ENCODE assay signal across 23 cellular contexts in genomic region chr9:87630266-87630665, GRCh38.
"Had no signal": no experiment of that assay in that cellular context is flagged by ENCODE, and none has a peak within 500 bp of the region (broad histone marks: within the 10 kb centered on the region; RNA-seq: fewer than 3 reads in every experiment).

No MANE protein-coding gene starts in this region.

- H3K9me3 Mint-ChIP-seq: activated CD8-positive, alpha-beta T cell treated with anti-CD3 and anti-CD28 coated beads for 36 hours; activated T-cell treated with anti-CD3 and anti-CD28 coated beads, Interleukin-2, amount 50 U/mL, for 4 hours; activated T-helper 17 cell treated with anti-CD3 and anti-CD28 coated beads, Interleukin-2, amount 50 U/mL, for 72 hours; nephron had no signal

- H3K4me1 ChIP-seq: pancreas, tibial nerve had no signal

- H3K4me1 Mint-ChIP-seq: activated CD4-positive, alpha-beta T cell treated with anti-CD3 and anti-CD28 coated beads, Interleukin-2, amount 10 ng/mL, durations not matched to agents 24 days and 14 days; activated T-helper 17 cell treated with anti-CD3 and anti-CD28 coated beads, Interleukin-2, amount 50 U/mL, for 72 hours; nephron had no signal

- H3K4me3 Mint-ChIP-seq: activated CD4-positive, alpha-beta T cell treated with anti-CD3 and anti-CD28 coated beads, Interleukin-2, amount 10 ng/mL, durations not matched to agents 24 days and 14 days; activated CD8-positive, alpha-beta T cell treated with anti-CD3 and anti-CD28 coated beads for 36 hours; activated T-cell treated with anti-CD3 and anti-CD28 coated beads, Interleukin-2, amount 50 U/mL, for 4 hours; activated T-helper 17 cell treated with anti-CD3 and anti-CD28 coated beads, Interleukin-2, amount 50 U/mL, for 72 hours; nephron had no signal

- H3K27ac Mint-ChIP-seq: activated CD4-positive, alpha-beta T cell treated with anti-CD3 and anti-CD28 coated beads, Interleukin-2, amount 10 ng/mL, durations not matched to agents 24 days and 14 days; activated CD8-positive, alpha-beta T cell treated with anti-CD3 and anti-CD28 coated beads for 36 hours; activated T-helper 17 cell treated with anti-CD3 and anti-CD28 coated beads, Interleukin-2, amount 50 U/mL, for 72 hours; nephron had no signal

- DNase-seq: activated CD4-positive, alpha-beta T cell treated with anti-CD3 and anti-CD28 coated beads, Interleukin-2, amount 10 ng/mL, durations not matched to agents 24 days and 14 days; activated CD4-positive, CD25-positive, alpha-beta regulatory T cell treated with anti-CD3 and anti-CD28 coated beads, Interleukin-2, amount 50 U/mL, for 72 hours; activated CD8-positive, alpha-beta T cell treated with anti-CD3 and anti-CD28 coated beads for 36 hours; activated gamma-delta T cell treated with Interleukin-2 at 50 U/mL for 16 hours; activated naive CD4-positive, alpha-beta T cell treated with anti-CD3 and anti-CD28 coated beads, Interleukin-2, amount 50 U/mL, for 16 hours; activated T-cell treated with anti-CD3 and anti-CD28 coated beads, Interleukin-2, amount 50 U/mL, for 4 hours; amniotic stem cell; brain microvascular endothelial cell; cortex of kidney; foreskin melanocyte; kidney glomerular epithelial cell; lower lobe of right lung; mesenchymal stem cell; pancreas; right cardiac atrium; stimulated activated CD4-positive, alpha-beta T cell treated with anti-CD3 and anti-CD28 coated beads, Interleukin-2, amount 100 ng/mL, for 48 hours; stimulated activated naive CD4-positive, alpha-beta T cell treated with Interleukin-2 at 50 U/mL for 16 hours had no signal

- H3K36me3 ChIP-seq: brain microvascular endothelial cell, tibial nerve had no signal

- H3K27ac ChIP-seq: brain microvascular endothelial cell, esophagus muscularis mucosa, left lung, lower lobe of right lung, pancreas, tibial nerve, VCaP had no signal

- H3K27me3 ChIP-seq: brain microvascular endothelial cell, esophagus muscularis mucosa, left lung, pancreas, tibial nerve had no signal

- H3K27me3 Mint-ChIP-seq: activated CD4-positive, alpha-beta T cell treated with anti-CD3 and anti-CD28 coated beads, Interleukin-2, amount 10 ng/mL, durations not matched to agents 24 days and 14 days; activated CD8-positive, alpha-beta T cell treated with anti-CD3 and anti-CD28 coated beads for 36 hours; activated T-helper 17 cell treated with anti-CD3 and anti-CD28 coated beads, Interleukin-2, amount 50 U/mL, for 72 hours had no signal

- ATAC-seq: activated CD8-positive, alpha-beta T cell treated with anti-CD3 and anti-CD28 coated beads for 36 hours; activated T-cell treated with anti-CD3 and anti-CD28 coated beads, Interleukin-2, amount 50 U/mL, for 4 hours; activated T-helper 17 cell treated with anti-CD3 and anti-CD28 coated beads, Interleukin-2, amount 50 U/mL, for 72 hours; pancreas; right cardiac atrium had no signal

- H3K4me3 ChIP-seq: esophagus muscularis mucosa, left lung, lower lobe of right lung, pancreas, tibial nerve had no signal

- H3K9me3 ChIP-seq: esophagus muscularis mucosa, left lung, lower lobe of right lung, pancreas, tibial nerve had no signal
